Comparison of ENCODE assay signal across 7 cellular contexts in the genomic region with DNA sequence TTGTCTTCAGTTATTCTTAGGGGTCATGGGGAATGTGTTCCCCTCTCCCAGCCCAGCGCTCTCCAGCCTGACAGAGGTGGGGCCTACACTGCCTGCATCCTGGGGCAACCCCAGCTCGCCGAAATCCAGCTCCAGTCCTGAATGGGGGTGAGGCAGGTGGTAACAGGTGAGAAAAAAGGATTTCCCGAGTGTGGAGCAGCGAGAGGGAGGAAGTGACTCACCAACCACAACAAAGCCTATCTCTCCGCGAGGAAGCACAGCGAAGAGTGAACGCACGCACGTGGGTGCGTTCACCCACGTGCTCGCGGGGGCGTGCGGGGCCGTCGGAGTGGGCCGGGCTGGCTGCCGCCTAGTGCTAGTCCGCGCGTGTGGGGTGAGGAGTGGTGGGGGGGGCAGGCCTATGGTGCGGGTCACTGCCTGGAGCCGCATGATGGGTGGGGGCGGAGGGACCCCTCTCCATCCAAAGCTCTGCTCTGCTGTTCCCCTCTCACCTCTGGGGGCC. TPM values are rescaled to one million over a fixed set of nuclear protein-coding genes. Genes with fewer than 3 reads are reported as not detected.
DNase-seq lines count a peak whose midpoint lies in the region; ATAC-seq and TF ChIP-seq lines count a peak whose summit lies in the region.

No MANE protein-coding gene starts in this region.

- H3K9me3 ChIP-seq in HUES48 (ENCODE audit: control insufficient read depth, insufficient read depth, low read length) = no peaks in the 10 kb centered on the region
- no peaks in the 10 kb centered on the region for H3K9me3 ChIP-seq in mucosa of descending colon

- H3K36me3 ChIP-seq in HUES48 (ENCODE audit: control insufficient read depth, insufficient read depth, low read length) (peaks cover 4% of the 10 kb centered on the region; the same call in 1 of the 2 replicates), mucosa of descending colon (ENCODE audit: low read depth) (no peaks in the 10 kb centered on the region)

- TF ChIP-seq CTCF in coronary artery (IDR thresholded peaks at IDR 0.05) = no peak
- no peak for TF ChIP-seq CTCF in mucosa of descending colon (IDR thresholded peaks at IDR 0.05)

- peak overlapping the region; percentile 61; the same call in 1 of the 2 replicates for H3K9ac ChIP-seq in HUES48 (ENCODE audit: low read depth, low read length)

- DNase-seq in activated CD4-positive, CD25-positive, alpha-beta regulatory T cell treated with anti-CD3 and anti-CD28 coated beads, Interleukin-2, amount 50 U/mL, for 16 hours (ENCODE audit: low read depth, low spot score) = peak; percentile 31
- DNase-seq in coronary artery (ENCODE audit: low spot score) (no peak), mucosa of descending colon (peak in 2 of 3 donors; percentile 51 to 72)
- DNase-seq in stimulated activated CD8-positive, alpha-beta memory T cell treated with anti-CD3 and anti-CD28 coated beads, Interleukin-7, amount 100 ng/mL, for 4 hours (ENCODE audit: low read depth in 2 of 2) = peak; percentile 81 to 82

- H3K27me3 ChIP-seq in HUES48 (ENCODE audit: control insufficient read depth, insufficient read depth, low read length) = peaks cover 13% of the 10 kb centered on the region

- H3K4me1 ChIP-seq in HUES48 (ENCODE audit: control insufficient read depth, insufficient read depth, low read length) (peaks cover 32% of the 10 kb centered on the region), mucosa of descending colon (ENCODE audit: low read depth) (peaks cover 20% of the 10 kb centered on the region)

- peak overlapping the region; percentile 85 for H3K27ac ChIP-seq in HUES48 (ENCODE audit: low read depth, low read length)
- peak overlapping the region; percentile 81 to 94 for H3K27ac ChIP-seq in coronary artery

- ATAC-seq in mucosa of descending colon = peak; percentile 57
- ATAC-seq in HG02642 (IDR thresholded peaks at IDR 0.05; ENCODE audit: poor library complexity, unreplicated experiment) = no peak
- no peak for ATAC-seq in HG02571 (IDR thresholded peaks at IDR 0.05; ENCODE audit: unreplicated experiment)

- intact Hi-C loops in mucosa of descending colon (cut with DNase I, micrococcal nuclease) = no loop called here

- peak overlapping the region; percentile 92 for H3K4me3 ChIP-seq in HUES48 (ENCODE audit: low read depth, low read length)
- peak overlapping the region; percentile 97 for H3K4me3 ChIP-seq in coronary artery
- no peak overlapping the region for H3K4me3 ChIP-seq in mucosa of descending colon

RNA-seq across cellular contexts. Expression of a gene that starts 0.9 kb away (rescaled TPM):
- total RNA-seq in mucosa of descending colon = 10 to 100 TPM in 1 of 3 donors, 1 to 10 TPM in 2; 1.9 to 15.9 (median 3.2) TPM

RNA-seq across cellular contexts. Expression of a gene that starts 36.2 kb away (rescaled TPM):
- total RNA-seq in mucosa of descending colon = not detected
